In genomic region chr3:133732233-133732632, GRCh38 we compare ENCODE assay signal across 2 cellular contexts. TPM values are rescaled to one million over a fixed set of nuclear protein-coding genes. Genes with fewer than 3 reads are reported as not detected.
"Had no signal": no experiment of that assay in that cellular context is flagged by ENCODE, and none has a peak within 500 bp of the region (broad histone marks: within the 10 kb centered on the region; RNA-seq: fewer than 3 reads in every experiment).

No MANE protein-coding gene starts in this region.

RNA-seq across cellular contexts. Expression of gene TF, which starts 14.0 kb away (rescaled TPM):
- total RNA-seq: LHCN-M2, M059J had no signal
